ENCODE assay signal across 19 cellular contexts in genomic region chr22:44139773-44140172, GRCh38. TPM values are rescaled to one million over a fixed set of nuclear protein-coding genes. Genes with fewer than 3 reads are reported as not detected.
"Had no signal": no experiment of that assay in that cellular context is flagged by ENCODE, and none has a peak within 500 bp of the region (broad histone marks: within the 10 kb centered on the region; RNA-seq: fewer than 3 reads in every experiment).

No MANE protein-coding gene starts in this region.

- H3K27ac ChIP-seq: prostate gland, spleen, transverse colon had no signal

- ATAC-seq: effector memory CD8-positive, alpha-beta T cell; esophagus mucosa; left colon; natural killer cell; sciatic nerve; stimulated activated memory B cell treated with anti-CD40 and anti-IgM and Interleukin-4, amounts not matched to agents 10 μg/mL and 1 μg/mL and 100 μg/mL, for 72 hours had no signal

- H3K4me1 ChIP-seq: prostate gland, spleen had no signal

- H3K9me3 ChIP-seq: prostate gland had no signal

- DNase-seq: activated CD4-positive, alpha-beta T cell treated with anti-CD3 and anti-CD28 coated beads, Interleukin-2, amount 50 U/mL, for 1 hour; activated CD4-positive, CD25-positive, alpha-beta regulatory T cell; activated naive CD4-positive, alpha-beta T cell treated with anti-CD3 and anti-CD28 coated beads, Interleukin-2, amount 50 U/mL, for 16 hours; central memory CD4-positive, alpha-beta T cell; cortex of kidney; effector memory CD8-positive, alpha-beta T cell; left colon; natural killer cell; occipital lobe; stimulated activated CD4-positive, alpha-beta T cell treated with anti-CD3 and anti-CD28 coated beads, Interleukin-1b, Interleukin-23, amount 100 ng/mL, for 48 hours; T-helper 2 cell; transverse colon had no signal

- H3K4me3 ChIP-seq: prostate gland, spleen, transverse colon had no signal

- FAIRE-seq: TTC549 had no signal

- H3K36me3 ChIP-seq: prostate gland had no signal

- H3K27me3 ChIP-seq: spleen, transverse colon had no signal

RNA-seq across cellular contexts. Expression of gene PARVG, which starts 41.0 kb away (rescaled TPM):
- total RNA-seq: glomerular endothelial cell had no signal
